25 cellular contexts compared by ENCODE assay signal in genomic region chr19:14059652-14060155, GRCh38. TPM values are rescaled to one million over a fixed set of nuclear protein-coding genes. Genes with fewer than 3 reads are reported as not detected.
DNase-seq lines count a peak whose midpoint lies in the region; ATAC-seq, FAIRE-seq and TF ChIP-seq lines count a peak whose summit lies in the region.
"Had no signal": no experiment of that assay in that cellular context is flagged by ENCODE, and none has a peak within 500 bp of the region (broad histone marks: within the 10 kb centered on the region; RNA-seq: fewer than 3 reads in every experiment).

No MANE protein-coding gene starts in this region.

- no peak overlapping the region for H2AFZ ChIP-seq in GM12878 (ENCODE audit: control insufficient read depth, low read depth, low read length)

- DNase-seq in activated naive CD4-positive, alpha-beta T cell treated with anti-CD3 and anti-CD28 coated beads for 36 hours: no peak
- DNase-seq in GM12878 (ENCODE audit: low read depth, low spot score) (no peak), tibial nerve (ENCODE audit: low spot score in 2 of 2) (no peak)
- DNase-seq in activated naive CD8-positive, alpha-beta T cell treated with anti-CD3 and anti-CD28 coated beads for 36 hours: no peak
- no peak for DNase-seq in activated naive CD4-positive, alpha-beta T cell treated with Interleukin-2 at 50 U/mL for 16 hours
- DNase-seq: aorta, dorsolateral prefrontal cortex, GF-D8, left cardiac atrium, mesendoderm, MV-4-11, NCI-H2029, ovary, substantia nigra, uterus had no signal

- SMC1A ChIA-PET in GM12878 (lab: Charles Lee; ENCODE audit: uncharacterized antibody, unreplicated experiment): interaction anchor here (0.9 to 2.6 kb wide), 12 partner anchors 9 to 188 kb away, joined by 3 to 20 read pairs (median 6); partner anchors contain the start of genes ASF1B, IL27RA and MISP3

- H3K27ac Mint-ChIP-seq in activated naive CD4-positive, alpha-beta T cell treated with anti-CD3 and anti-CD28 coated beads, Interleukin-2, amount 50 U/mL, for 24 hours: peak overlapping the region; percentile 33
- H3K27ac Mint-ChIP-seq in activated naive CD4-positive, alpha-beta T cell treated with anti-CD3 and anti-CD28 coated beads for 36 hours: no peak overlapping the region
- H3K27ac Mint-ChIP-seq in activated naive CD8-positive, alpha-beta T cell treated with anti-CD3 and anti-CD28 coated beads for 36 hours: no peak overlapping the region
- H3K27ac Mint-ChIP-seq: naive thymus-derived CD4-positive, alpha-beta T cell had no signal

- in situ Hi-C loops in GM12878 (cut with MboI): loop anchor here (25.0 kb wide), 1 partner anchor 772 kb away; no protein-coding TSS in a partner anchor

- TF ChIP-seq CTCF in GM12878 (IDR thresholded peaks at IDR 0.05 in 2 of 3, conservative IDR thresholded peaks at IDR 0.05 in 1 of 3; ENCODE audit: control insufficient read depth in 2 of 3, extremely low read depth in 1 of 3, insufficient read depth in 1 of 3, low read depth in 3 of 3, low read length in 3 of 3): no peak
- no peak for TF ChIP-seq CTCF in tibial nerve (IDR thresholded peaks at IDR 0.05)

- intact Hi-C loops in activated naive CD4-positive, alpha-beta T cell treated with anti-CD3 and anti-CD28 coated beads for 36 hours (cut with micrococcal nuclease): no loop called here
- intact Hi-C loops in GM12878 (cut with micrococcal nuclease; ENCODE audit: unreplicated experiment): no loop called here

- H3K27me3 Mint-ChIP-seq in activated naive CD4-positive, alpha-beta T cell treated with anti-CD3 and anti-CD28 coated beads, Interleukin-2, amount 50 U/mL, for 24 hours: peaks cover 23% of the 10 kb centered on the region
- H3K27me3 Mint-ChIP-seq in activated naive CD4-positive, alpha-beta T cell treated with anti-CD3 and anti-CD28 coated beads for 36 hours (ENCODE audit: low read depth): peaks cover 37% of the 10 kb centered on the region
- peaks cover 47% of the 10 kb centered on the region for H3K27me3 Mint-ChIP-seq in activated naive CD8-positive, alpha-beta T cell treated with anti-CD3 and anti-CD28 coated beads for 36 hours

- TF ChIP-seq POLR2A in GM12878 (IDR thresholded peaks at IDR 0.05; ENCODE audit: low read depth, low read length) (no peak), tibial nerve (IDR thresholded peaks at IDR 0.05) (no peak)

- H3K4me1 ChIP-seq in GM12878 (ENCODE audit: control insufficient read depth, insufficient read depth, low read length) (no peaks in the 10 kb centered on the region), mucosa of stomach (ENCODE audit: control insufficient read depth, insufficient read depth, low read length) (peaks cover 12% of the 10 kb centered on the region), tibial nerve (peaks cover 0 to 22% (median 5%) of the 10 kb centered on the region in 4 donors)

- FAIRE-seq in GM12878 (lab: Jason Lieb, UNC): no peak
- FAIRE-seq: endothelial cell of umbilical vein, HTR-8/SVneo, RCC 7860 had no signal

- no peaks in the 10 kb centered on the region for H3K36me3 ChIP-seq in GM12878 (ENCODE audit: control insufficient read depth in 2 of 2, insufficient read depth in 2 of 2, low read length in 1 of 2)
- no peaks in the 10 kb centered on the region for H3K36me3 ChIP-seq in mucosa of stomach (ENCODE audit: control insufficient read depth, insufficient read depth, low read length)
- H3K36me3 ChIP-seq in tibial nerve: no peaks in the 10 kb centered on the region
- H3K36me3 ChIP-seq: ovary, right atrium auricular region, uterus had no signal

- peaks cover 18% of the 10 kb centered on the region for H3K4me1 Mint-ChIP-seq in activated naive CD4-positive, alpha-beta T cell treated with anti-CD3 and anti-CD28 coated beads, Interleukin-2, amount 50 U/mL, for 24 hours
- H3K4me1 Mint-ChIP-seq in activated naive CD4-positive, alpha-beta T cell treated with anti-CD3 and anti-CD28 coated beads for 36 hours (ENCODE audit: low read depth): peaks cover 17% of the 10 kb centered on the region
- H3K4me1 Mint-ChIP-seq in activated naive CD8-positive, alpha-beta T cell treated with anti-CD3 and anti-CD28 coated beads for 36 hours: peaks cover 17% of the 10 kb centered on the region

- peak; percentile 41 for ATAC-seq in GM12878
- ATAC-seq: left cardiac atrium had no signal

- no peaks in the 10 kb centered on the region for H3K9me3 Mint-ChIP-seq in activated naive CD4-positive, alpha-beta T cell treated with anti-CD3 and anti-CD28 coated beads, Interleukin-2, amount 50 U/mL, for 24 hours
- H3K9me3 Mint-ChIP-seq in activated naive CD4-positive, alpha-beta T cell treated with anti-CD3 and anti-CD28 coated beads for 36 hours: no peaks in the 10 kb centered on the region
- H3K9me3 Mint-ChIP-seq in activated naive CD8-positive, alpha-beta T cell treated with anti-CD3 and anti-CD28 coated beads for 36 hours: no peaks in the 10 kb centered on the region
- H3K9me3 Mint-ChIP-seq: activated T-cell treated with anti-CD3 and anti-CD28 coated beads, Interleukin-2, amount 50 U/mL, for 4 hours; central memory CD8-positive, alpha-beta T cell had no signal

- H3K36me3 Mint-ChIP-seq in activated naive CD4-positive, alpha-beta T cell treated with anti-CD3 and anti-CD28 coated beads, Interleukin-2, amount 50 U/mL, for 24 hours: no peaks in the 10 kb centered on the region
- H3K36me3 Mint-ChIP-seq in activated naive CD4-positive, alpha-beta T cell treated with anti-CD3 and anti-CD28 coated beads for 36 hours (ENCODE audit: low read depth): no peaks in the 10 kb centered on the region
- H3K36me3 Mint-ChIP-seq in activated naive CD8-positive, alpha-beta T cell treated with anti-CD3 and anti-CD28 coated beads for 36 hours: no peaks in the 10 kb centered on the region
- H3K36me3 Mint-ChIP-seq: naive thymus-derived CD4-positive, alpha-beta T cell had no signal

- H3K4me3 ChIP-seq in GM12878 (no peak overlapping the region), mucosa of stomach (ENCODE audit: low read length) (no peak overlapping the region), tibial nerve (no peak overlapping the region)
- H3K4me3 ChIP-seq: dorsolateral prefrontal cortex, ovary, right atrium auricular region, uterus had no signal

- 40% methylated on average over 8 of the region's 8 CpGs for WGBS in GM12878 (ENCODE audit: insufficient coverage, insufficient replicate concordance, low lambda C conversion rate, missing lambda C conversion rate)
- 57 to 62% methylated on average over 8 of the region's 8 CpGs for WGBS in tibial nerve, 2 donors

- H3K9me3 ChIP-seq in GM12878 (replicated peaks; ENCODE audit: control insufficient read depth, insufficient read depth, low read length) (no peaks in the 10 kb centered on the region), mucosa of stomach (ENCODE audit: control insufficient read depth, low read length) (no peaks in the 10 kb centered on the region), tibial nerve (no peaks in the 10 kb centered on the region)
- H3K9me3 ChIP-seq: ovary, right atrium auricular region, uterus had no signal

- TF ChIP-seq RAD21 in GM12878 (IDR thresholded peaks at IDR 0.05; ENCODE audit: insufficient read depth, low read depth, low read length): no peak

- H3K9ac ChIP-seq in GM12878 (ENCODE audit: control insufficient read depth, insufficient read depth, low read length) (no peak overlapping the region), mucosa of stomach (ENCODE audit: low read length) (peak overlapping the region; percentile 12)

- H3K27me3 ChIP-seq in GM12878 (replicated peaks in 1 of 2; ENCODE audit: control insufficient read depth in 2 of 2, insufficient read depth in 2 of 2, low read length in 1 of 2) (peaks cover 0 to 6% of the 10 kb centered on the region in 2 experiments), mucosa of stomach (ENCODE audit: control insufficient read depth, insufficient read depth, low read length) (peaks cover 28% of the 10 kb centered on the region), tibial nerve (peaks cover 2 to 65% of the 10 kb centered on the region in 2 donors)
- H3K27me3 ChIP-seq: ovary, right atrium auricular region had no signal

- no TSS peak for BruUV-seq in GM12878 (replicated peaks; lab: Mats Ljungman, UMichigan)

- H4K20me1 ChIP-seq in GM12878 (ENCODE audit: control insufficient read depth, insufficient read depth): no peaks in the 10 kb centered on the region; the same call in 1 of the 2 replicates

- POLR2A ChIA-PET in GM12878 (lab: Charles Lee): interaction anchor here (0.6 to 1.0 kb wide), 5 partner anchors 12 to 104 kb away, joined by 3 to 4 read pairs (median 3); partner anchors contain the start of gene IL27RA

- H3K27ac ChIP-seq in GM12878 (ENCODE audit: control insufficient read depth, insufficient read depth): no peak overlapping the region
- H3K27ac ChIP-seq in tibial nerve: no peak overlapping the region
- H3K27ac ChIP-seq: dorsolateral prefrontal cortex, ovary, right atrium auricular region, uterus had no signal

- H3K4me2 ChIP-seq in GM12878 (ENCODE audit: control insufficient read depth, insufficient read depth): no peak overlapping the region

- TF ChIP-seq EP300 in GM12878 (IDR thresholded peaks at IDR 0.05; ENCODE audit: borderline replicate concordance in 1 of 2, control insufficient read depth in 1 of 2, low read depth in 2 of 2, low read length in 2 of 2): no peak
- TF ChIP-seq EP300 in tibial nerve (IDR thresholded peaks at IDR 0.05): no peak

- RAD21 ChIA-PET in GM12878 (lab: Charles Lee; ENCODE audit: unreplicated experiment): interaction anchor here (0.9 to 2.1 kb wide), 11 partner anchors 10 to 180 kb away, joined by 3 to 12 read pairs (median 4); partner anchors contain the start of genes ASF1B, IL27RA and MISP3

- no peaks in the 10 kb centered on the region for H3K79me2 ChIP-seq in GM12878 (ENCODE audit: control insufficient read depth, insufficient read depth, low read length)

- CTCF ChIA-PET in activated naive CD4-positive, alpha-beta T cell treated with anti-CD3 and anti-CD28 coated beads for 36 hours (lab: Charles Lee): interaction anchor here (0.8 to 5.9 kb wide), 20 partner anchors 8 to 222 kb away, joined by 3 to 55 read pairs (median 6); partner anchors contain the start of genes BRME1, CC2D1A, IL27RA and MISP3
- CTCF ChIA-PET in GM12878 (lab: Yijun Ruan, JAX): interaction anchor here (0.6 to 5.3 kb wide), 40 partner anchors 11 to 627 kb away, joined by 3 to 110 read pairs (median 4); partner anchors contain the start of genes ASF1B, DCAF15, IL27RA and MISP3

- no peak overlapping the region for H3K4me3 Mint-ChIP-seq in activated naive CD4-positive, alpha-beta T cell treated with anti-CD3 and anti-CD28 coated beads, Interleukin-2, amount 50 U/mL, for 24 hours
- no peak overlapping the region for H3K4me3 Mint-ChIP-seq in activated naive CD4-positive, alpha-beta T cell treated with anti-CD3 and anti-CD28 coated beads for 36 hours
- H3K4me3 Mint-ChIP-seq in activated naive CD8-positive, alpha-beta T cell treated with anti-CD3 and anti-CD28 coated beads for 36 hours: no peak overlapping the region
- H3K4me3 Mint-ChIP-seq: activated T-cell treated with anti-CD3 and anti-CD28 coated beads, Interleukin-2, amount 50 U/mL, for 4 hours had no signal

RNA-seq across cellular contexts. Expression of gene PALM3, which starts 2.2 kb away (rescaled TPM):
- not detected for total RNA-seq in activated naive CD4-positive, alpha-beta T cell treated with anti-CD3 and anti-CD28 coated beads for 36 hours
- total RNA-seq in GM12878 (2013; cell fraction: nucleolus; rRNA removed): not detected in 2 replicates
- total RNA-seq in GM12878 (2014; rRNA removed): not detected in 2 replicates
- not detected in 2 replicates for total RNA-seq in GM12878 (2014; rRNA removed; fragmentation: Illumina TruSeq; extraction: Trizol)
- not detected in 2 replicates for total RNA-seq in GM12878 (2021)
- polyA plus RNA-seq in GM12878 (2011; ENCODE audit: low read depth): not detected
- not detected in 2 replicates for polyA plus RNA-seq in GM12878 (2011; rRNA removed)
- 0.03 TPM in 1 of 2 replicates, not detected in the other for polyA plus RNA-seq in GM12878 (2011; cell fraction: cytosol; rRNA removed)
- polyA plus RNA-seq in GM12878 (2011; cell fraction: nucleus; rRNA removed): 0.07 TPM in 1 of 2 replicates, not detected in the other
- polyA plus RNA-seq in GM12878 (2012): not detected in 2 replicates
- not detected in 2 replicates for polyA plus RNA-seq in GM12878 (2014; fragmentation: Illumina TruSeq; extraction: Trizol)
- polyA plus RNA-seq in GM12878 (2014; fragmentation: Nextera tagmentation; extraction: Ambion mirVana): not detected
- polyA plus RNA-seq in GM12878 (2014; rRNA removed): not detected in 2 replicates
- polyA plus RNA-seq in GM12878 (2016; fragmentation: Nextera tagmentation; extraction: Ambion mirVana): under 1 TPM in 1 of 2 experiments, not detected in 1; 0.07 TPM
- polyA minus RNA-seq in GM12878 (2011; rRNA and poly(A)+ RNA removed): not detected in 2 replicates
- polyA minus RNA-seq in GM12878 (2011; cell fraction: cytosol; rRNA and poly(A)+ RNA removed): not detected in 2 replicates
- not detected in 2 replicates for polyA minus RNA-seq in GM12878 (2011; cell fraction: nucleus; rRNA and poly(A)+ RNA removed)
- 1 to 10 TPM in 1 of 4 donors, under 1 TPM in 3; 0.30 to 2.7 (median 0.53) TPM for total RNA-seq in tibial nerve
- not detected for total RNA-seq in activated naive CD8-positive, alpha-beta T cell treated with anti-CD3 and anti-CD28 coated beads for 36 hours
- total RNA-seq: activated T-cell treated with anti-CD3 and anti-CD28 coated beads, Interleukin-2, amount 50 U/mL, for 4 hours; SK-MEL-5 had no signal
- polyA plus RNA-seq: naive thymus-derived CD4-positive, alpha-beta T cell had no signal

RNA-seq across cellular contexts. Expression of gene MISP3, which starts 12.9 kb away (rescaled TPM):
- under 1 TPM; 0.45 to 0.96 TPM for total RNA-seq in activated naive CD4-positive, alpha-beta T cell treated with anti-CD3 and anti-CD28 coated beads for 36 hours
- total RNA-seq in GM12878 (2013; cell fraction: nucleolus; rRNA removed): 1.8 and 2.4 TPM in 2 replicates
- total RNA-seq in GM12878 (2014; rRNA removed) (0.90 and 0.93 TPM in 2 replicates), GM12878 (2014; rRNA removed; fragmentation: Illumina TruSeq; extraction: Trizol) (0.51 and 0.63 TPM in 2 replicates), GM12878 (2021) (1.2 and 1.7 TPM in 2 replicates), tibial nerve (1 to 10 TPM; 1.8 to 7.8 (median 7.2) TPM)
- not detected for polyA plus RNA-seq in GM12878 (2011; ENCODE audit: low read depth)
- polyA plus RNA-seq in GM12878 (2011; rRNA removed) (0.56 and 0.98 TPM in 2 replicates), GM12878 (2014; fragmentation: Illumina TruSeq; extraction: Trizol) (0.46 TPM in 2 replicates), GM12878 (2014; fragmentation: Nextera tagmentation; extraction: Ambion mirVana) (under 1 TPM; 0.07 to 0.11 TPM), GM12878 (2014; rRNA removed) (1.4 and 1.7 TPM in 2 replicates), GM12878 (2016; fragmentation: Nextera tagmentation; extraction: Ambion mirVana) (under 1 TPM; 0.52 to 0.66 TPM)
- polyA plus RNA-seq in GM12878 (2011; cell fraction: cytosol; rRNA removed): 1.4 and 1.8 TPM in 2 replicates
- 6.0 TPM in 2 replicates for polyA plus RNA-seq in GM12878 (2011; cell fraction: nucleus; rRNA removed)
- polyA plus RNA-seq in GM12878 (2012): 0.89 and 1.0 TPM in 2 replicates
- polyA minus RNA-seq in GM12878 (2011; rRNA and poly(A)+ RNA removed): 0.15 and 0.41 TPM in 2 replicates
- not detected in 2 replicates for polyA minus RNA-seq in GM12878 (2011; cell fraction: cytosol; rRNA and poly(A)+ RNA removed)
- polyA minus RNA-seq in GM12878 (2011; cell fraction: nucleus; rRNA and poly(A)+ RNA removed): 1.2 and 2.5 TPM in 2 replicates
- under 1 TPM; 0.20 to 0.31 TPM for total RNA-seq in activated naive CD8-positive, alpha-beta T cell treated with anti-CD3 and anti-CD28 coated beads for 36 hours

RNA-seq across cellular contexts. Expression of gene C19orf67, which starts 25.9 kb away (rescaled TPM):
- total RNA-seq in activated naive CD4-positive, alpha-beta T cell treated with anti-CD3 and anti-CD28 coated beads for 36 hours: not detected
- total RNA-seq in GM12878 (2013; cell fraction: nucleolus; rRNA removed): 1.4 TPM in 1 of 2 replicates, not detected in the other
- total RNA-seq in GM12878 (2014; rRNA removed): not detected in 2 replicates
- not detected in 2 replicates for total RNA-seq in GM12878 (2014; rRNA removed; fragmentation: Illumina TruSeq; extraction: Trizol)
- total RNA-seq in GM12878 (2021): not detected in 2 replicates
- polyA plus RNA-seq in GM12878 (2011; ENCODE audit: low read depth): not detected
- not detected in 2 replicates for polyA plus RNA-seq in GM12878 (2011; rRNA removed)
- polyA plus RNA-seq in GM12878 (2011; cell fraction: cytosol; rRNA removed): not detected in 2 replicates
- polyA plus RNA-seq in GM12878 (2011; cell fraction: nucleus; rRNA removed): 0.27 and 0.35 TPM in 2 replicates
- polyA plus RNA-seq in GM12878 (2012): 0.10 TPM in 1 of 2 replicates, not detected in the other
- not detected in 2 replicates for polyA plus RNA-seq in GM12878 (2014; fragmentation: Illumina TruSeq; extraction: Trizol)
- polyA plus RNA-seq in GM12878 (2014; fragmentation: Nextera tagmentation; extraction: Ambion mirVana): not detected
- polyA plus RNA-seq in GM12878 (2014; rRNA removed): not detected in 2 replicates
- polyA plus RNA-seq in GM12878 (2016; fragmentation: Nextera tagmentation; extraction: Ambion mirVana): under 1 TPM in 1 of 2 experiments, not detected in 1; 0.14 TPM
- not detected in 2 replicates for polyA minus RNA-seq in GM12878 (2011; rRNA and poly(A)+ RNA removed)
- polyA minus RNA-seq in GM12878 (2011; cell fraction: cytosol; rRNA and poly(A)+ RNA removed): not detected in 2 replicates
- 0.36 and 0.67 TPM in 2 replicates for polyA minus RNA-seq in GM12878 (2011; cell fraction: nucleus; rRNA and poly(A)+ RNA removed)
- not detected for total RNA-seq in tibial nerve
- not detected for total RNA-seq in activated naive CD8-positive, alpha-beta T cell treated with anti-CD3 and anti-CD28 coated beads for 36 hours
- total RNA-seq: aorta, dorsolateral prefrontal cortex, left cardiac atrium, ovary, right atrium auricular region, SK-MEL-5 had no signal
- polyA plus RNA-seq: aorta; endothelial cell of umbilical vein; naive thymus-derived CD4-positive, alpha-beta T cell had no signal

RNA-seq across cellular contexts. Expression of gene IL27RA, which starts 28.1 kb away (rescaled TPM):
- total RNA-seq in activated naive CD4-positive, alpha-beta T cell treated with anti-CD3 and anti-CD28 coated beads for 36 hours: 10 to 100 TPM; 59.3 to 59.4 TPM
- total RNA-seq in GM12878 (2013; cell fraction: nucleolus; rRNA removed): 30.7 and 34.5 TPM in 2 replicates
- total RNA-seq in GM12878 (2014; rRNA removed) (44.6 and 48.7 TPM in 2 replicates), GM12878 (2014; rRNA removed; fragmentation: Illumina TruSeq; extraction: Trizol) (26.3 and 30.0 TPM in 2 replicates), GM12878 (2021) (51.4 and 52.3 TPM in 2 replicates), tibial nerve (1 to 10 TPM; 2.4 to 3.5 (median 3.0) TPM)
- polyA plus RNA-seq in GM12878 (2011; ENCODE audit: low read depth): 7.8 TPM
- polyA plus RNA-seq in GM12878 (2011; rRNA removed) (43.0 and 63.5 TPM in 2 replicates), GM12878 (2014; fragmentation: Illumina TruSeq; extraction: Trizol) (19.6 and 36.1 TPM in 2 replicates), GM12878 (2014; fragmentation: Nextera tagmentation; extraction: Ambion mirVana) (10 to 100 TPM in 1 of 2 experiments, 1 to 10 TPM in 1; 8.4 to 13.1 TPM), GM12878 (2014; rRNA removed) (40.8 and 43.0 TPM in 2 replicates), GM12878 (2016; fragmentation: Nextera tagmentation; extraction: Ambion mirVana) (10 to 100 TPM; 41.6 to 48.4 TPM)
- polyA plus RNA-seq in GM12878 (2011; cell fraction: cytosol; rRNA removed): 63.1 and 75.8 TPM in 2 replicates
- 51.9 and 54.3 TPM in 2 replicates for polyA plus RNA-seq in GM12878 (2011; cell fraction: nucleus; rRNA removed)
- polyA plus RNA-seq in GM12878 (2012): 15.1 and 16.4 TPM in 2 replicates
- 25.6 and 49.2 TPM in 2 replicates for polyA minus RNA-seq in GM12878 (2011; rRNA and poly(A)+ RNA removed)
- polyA minus RNA-seq in GM12878 (2011; cell fraction: cytosol; rRNA and poly(A)+ RNA removed): 21.1 and 22.8 TPM in 2 replicates
- 11.4 and 17.2 TPM in 2 replicates for polyA minus RNA-seq in GM12878 (2011; cell fraction: nucleus; rRNA and poly(A)+ RNA removed)
- 10 to 100 TPM; 48.2 to 48.5 TPM for total RNA-seq in activated naive CD8-positive, alpha-beta T cell treated with anti-CD3 and anti-CD28 coated beads for 36 hours

RNA-seq across cellular contexts. Expression of gene SAMD1, which starts 30.8 kb away (rescaled TPM):
- 10 to 100 TPM; 50.9 to 53.0 TPM for total RNA-seq in activated naive CD4-positive, alpha-beta T cell treated with anti-CD3 and anti-CD28 coated beads for 36 hours
- 9.9 and 11.1 TPM in 2 replicates for total RNA-seq in GM12878 (2013; cell fraction: nucleolus; rRNA removed)
- total RNA-seq in GM12878 (2014; rRNA removed) (35.0 and 41.4 TPM in 2 replicates), GM12878 (2014; rRNA removed; fragmentation: Illumina TruSeq; extraction: Trizol) (20.7 and 22.7 TPM in 2 replicates), GM12878 (2021) (71.7 and 74.5 TPM in 2 replicates), tibial nerve (10 to 100 TPM in 3 of 4 donors, 1 to 10 TPM in 1; 5.9 to 31.4 (median 19.0) TPM)
- 12.1 TPM for polyA plus RNA-seq in GM12878 (2011; ENCODE audit: low read depth)
- polyA plus RNA-seq in GM12878 (2011; rRNA removed) (9.6 and 15.9 TPM in 2 replicates), GM12878 (2014; fragmentation: Illumina TruSeq; extraction: Trizol) (16.2 and 27.8 TPM in 2 replicates), GM12878 (2014; fragmentation: Nextera tagmentation; extraction: Ambion mirVana) (1 to 10 TPM; 3.0 to 5.4 TPM), GM12878 (2014; rRNA removed) (39.3 and 50.7 TPM in 2 replicates), GM12878 (2016; fragmentation: Nextera tagmentation; extraction: Ambion mirVana) (1 to 10 TPM; 5.9 to 6.3 TPM)
- polyA plus RNA-seq in GM12878 (2011; cell fraction: cytosol; rRNA removed): 25.3 and 28.7 TPM in 2 replicates
- 114 and 178 TPM in 2 replicates for polyA plus RNA-seq in GM12878 (2011; cell fraction: nucleus; rRNA removed)
- 23.2 and 27.9 TPM in 2 replicates for polyA plus RNA-seq in GM12878 (2012)
- 5.1 and 13.5 TPM in 2 replicates for polyA minus RNA-seq in GM12878 (2011; rRNA and poly(A)+ RNA removed)
- polyA minus RNA-seq in GM12878 (2011; cell fraction: cytosol; rRNA and poly(A)+ RNA removed): 17.4 and 18.0 TPM in 2 replicates
- 3.3 and 7.6 TPM in 2 replicates for polyA minus RNA-seq in GM12878 (2011; cell fraction: nucleus; rRNA and poly(A)+ RNA removed)
- total RNA-seq in activated naive CD8-positive, alpha-beta T cell treated with anti-CD3 and anti-CD28 coated beads for 36 hours: 10 to 100 TPM; 66.7 to 68.0 TPM
